19 cellular contexts compared by ENCODE assay signal in genomic region chr13:113636266-113636963, GRCh38. TPM values are rescaled to one million over a fixed set of nuclear protein-coding genes. Genes with fewer than 3 reads are reported as not detected.
DNase-seq lines count a peak whose midpoint lies in the region; ATAC-seq and TF ChIP-seq lines count a peak whose summit lies in the region.
"Had no signal": no experiment of that assay in that cellular context is flagged by ENCODE, and none has a peak within 500 bp of the region (broad histone marks: within the 10 kb centered on the region; RNA-seq: fewer than 3 reads in every experiment).

No MANE protein-coding gene starts in this region.

- TF ChIP-seq POLR2A in sigmoid colon (IDR thresholded peaks at IDR 0.05): no peak

- BruUV-seq in A673 (replicated peaks; lab: Mats Ljungman, UMichigan): no TSS peak

- no peaks in the 10 kb centered on the region for H3K27me3 ChIP-seq in CD8-positive, alpha-beta T cell (ENCODE audit: insufficient read depth, low read length)
- H3K27me3 ChIP-seq in sigmoid colon: no peaks in the 10 kb centered on the region
- no peaks in the 10 kb centered on the region for H3K27me3 ChIP-seq in A673 (replicated peaks; ENCODE audit: insufficient read depth, low read depth, low read length, poor library complexity)

- no peak overlapping the region for H3K4me3 ChIP-seq in CD8-positive, alpha-beta T cell (ENCODE audit: low read depth, low read length)
- H3K4me3 ChIP-seq in sigmoid colon (no peak overlapping the region), A673 (ENCODE audit: low read depth, low read length, poor library complexity, severe bottlenecking) (no peak overlapping the region)
- H3K4me3 ChIP-seq: GM23248 had no signal

- peaks cover 27% of the 10 kb centered on the region for H3K4me1 ChIP-seq in CD8-positive, alpha-beta T cell (ENCODE audit: insufficient read depth, low read length)
- H3K4me1 ChIP-seq in sigmoid colon (peaks cover 0 to 14% (median 4%) of the 10 kb centered on the region in 4 donors), A673 (ENCODE audit: insufficient read depth, low read length, poor library complexity, severe bottlenecking) (no peaks in the 10 kb centered on the region)

- no peaks in the 10 kb centered on the region for H3K9me3 Mint-ChIP-seq in activated naive CD4-positive, alpha-beta T cell treated with anti-CD3 and anti-CD28 coated beads, Interleukin-2, amount 50 U/mL, for 24 hours
- H3K9me3 Mint-ChIP-seq in activated naive CD4-positive, alpha-beta T cell treated with anti-CD3 and anti-CD28 coated beads for 36 hours: no peaks in the 10 kb centered on the region
- no peaks in the 10 kb centered on the region for H3K9me3 Mint-ChIP-seq in CD8-positive, alpha-beta T cell

- peaks cover 21% of the 10 kb centered on the region for H3K36me3 ChIP-seq in CD8-positive, alpha-beta T cell (ENCODE audit: insufficient read depth, low read length)
- H3K36me3 ChIP-seq in sigmoid colon (peaks cover 17 to 89% (median 34%) of the 10 kb centered on the region in 4 donors), A673 (ENCODE audit: insufficient read depth, low read length, poor library complexity, severe bottlenecking) (peaks cover 84% of the 10 kb centered on the region)

- intact Hi-C loops in activated naive CD4-positive, alpha-beta T cell treated with anti-CD3 and anti-CD28 coated beads for 36 hours (cut with micrococcal nuclease): no loop called here
- intact Hi-C loops in CD8-positive, alpha-beta T cell (cut with DNase I, micrococcal nuclease): no loop called here
- intact Hi-C loops in left colon (cut with DNase I, micrococcal nuclease): no loop called here
- intact Hi-C loops in sigmoid colon (cut with DNase I): no loop called here
- intact Hi-C loops in A673 (cut with micrococcal nuclease; ENCODE audit: unreplicated experiment): no loop called here

- H3K27ac Mint-ChIP-seq in activated naive CD4-positive, alpha-beta T cell treated with anti-CD3 and anti-CD28 coated beads, Interleukin-2, amount 50 U/mL, for 24 hours: peak overlapping the region; percentile 55
- H3K27ac Mint-ChIP-seq in activated naive CD4-positive, alpha-beta T cell treated with anti-CD3 and anti-CD28 coated beads for 36 hours: no peak overlapping the region
- H3K27ac Mint-ChIP-seq in CD8-positive, alpha-beta T cell: peak overlapping the region; percentile 79
- H3K27ac Mint-ChIP-seq: CD4-positive, CD25-positive, alpha-beta regulatory T cell had no signal

- TF ChIP-seq EP300 in sigmoid colon (IDR thresholded peaks at IDR 0.05): no peak

- H3K36me3 Mint-ChIP-seq in activated naive CD4-positive, alpha-beta T cell treated with anti-CD3 and anti-CD28 coated beads, Interleukin-2, amount 50 U/mL, for 24 hours: peaks cover 10% of the 10 kb centered on the region
- H3K36me3 Mint-ChIP-seq in activated naive CD4-positive, alpha-beta T cell treated with anti-CD3 and anti-CD28 coated beads for 36 hours (ENCODE audit: low read depth): peaks cover 74% of the 10 kb centered on the region
- H3K36me3 Mint-ChIP-seq in CD8-positive, alpha-beta T cell: peaks cover 74% of the 10 kb centered on the region

- 97% methylated on average over 24 of the region's 24 CpGs for WGBS in sigmoid colon, 2 donors

- no peak for ATAC-seq in CD8-positive, alpha-beta T cell
- ATAC-seq in left colon (no peak), HG02973 (IDR thresholded peaks at IDR 0.05; ENCODE audit: unreplicated experiment) (no peak)

- TF ChIP-seq CTCF in CD8-positive, alpha-beta T cell (IDR thresholded peaks at IDR 0.05): no peak
- TF ChIP-seq CTCF in sigmoid colon (IDR thresholded peaks at IDR 0.05) (no peak), A673 (conservative IDR thresholded peaks at IDR 0.05; ENCODE audit: low read depth, low read length) (no peak)

- H3K9me3 ChIP-seq in CD8-positive, alpha-beta T cell (ENCODE audit: low read length): no peaks in the 10 kb centered on the region
- H3K9me3 ChIP-seq in sigmoid colon (no peaks in the 10 kb centered on the region), A673 (ENCODE audit: low read depth, low read length, poor library complexity, severe bottlenecking) (no peaks in the 10 kb centered on the region)

- H3K27ac ChIP-seq in CD8-positive, alpha-beta T cell (ENCODE audit: low read depth, low read length): no peak overlapping the region
- no peak overlapping the region for H3K27ac ChIP-seq in sigmoid colon
- H3K27ac ChIP-seq in A673 (ENCODE audit: low read depth, low read length, poor library complexity, severe bottlenecking): no peak overlapping the region
- H3K27ac ChIP-seq: GM23248, HL-60 had no signal

- DNase-seq in activated naive CD4-positive, alpha-beta T cell treated with anti-CD3 and anti-CD28 coated beads for 36 hours: no peak
- peak in 1 of 7 experiments; percentile 3 for DNase-seq in CD8-positive, alpha-beta T cell
- DNase-seq in left colon (peak; percentile 2 to 4), sigmoid colon (peak; percentile 58), A673 (ENCODE audit: low spot score) (no peak), retina (no peak)
- DNase-seq: CD4-positive, CD25-positive, alpha-beta regulatory T cell; DMS79 treated with DMSO at 0.1 percent for 48 hours; GDM1; GM23248; KBM-7; NCI-H1048; NCI-H146; NCI-H226; NCI-H526 treated with DMSO at 0.1 percent for 48 hours had no signal

- POLR2A ChIA-PET in CD8-positive, alpha-beta T cell (lab: Charles Lee): no interaction called here
- POLR2A ChIA-PET in A673 (lab: Charles Lee; ENCODE audit: low non-redundant PET): no interaction called here

- H3K4me1 Mint-ChIP-seq in activated naive CD4-positive, alpha-beta T cell treated with anti-CD3 and anti-CD28 coated beads, Interleukin-2, amount 50 U/mL, for 24 hours: peaks cover 44% of the 10 kb centered on the region
- H3K4me1 Mint-ChIP-seq in activated naive CD4-positive, alpha-beta T cell treated with anti-CD3 and anti-CD28 coated beads for 36 hours (ENCODE audit: low read depth): peaks cover 34% of the 10 kb centered on the region
- H3K4me1 Mint-ChIP-seq in CD8-positive, alpha-beta T cell (ENCODE audit: low read depth): peaks cover 28% of the 10 kb centered on the region

- CTCF ChIA-PET in activated naive CD4-positive, alpha-beta T cell treated with anti-CD3 and anti-CD28 coated beads for 36 hours (lab: Charles Lee): no interaction called here
- CTCF ChIA-PET in CD8-positive, alpha-beta T cell (lab: Charles Lee): no interaction called here
- CTCF ChIA-PET in A673 (lab: Charles Lee): no interaction called here

- H3K4me3 Mint-ChIP-seq in activated naive CD4-positive, alpha-beta T cell treated with anti-CD3 and anti-CD28 coated beads, Interleukin-2, amount 50 U/mL, for 24 hours: no peak overlapping the region
- no peak overlapping the region for H3K4me3 Mint-ChIP-seq in activated naive CD4-positive, alpha-beta T cell treated with anti-CD3 and anti-CD28 coated beads for 36 hours
- H3K4me3 Mint-ChIP-seq in CD8-positive, alpha-beta T cell: no peak overlapping the region
- H3K4me3 Mint-ChIP-seq: CD4-positive, CD25-positive, alpha-beta regulatory T cell had no signal

- H3K27me3 Mint-ChIP-seq in activated naive CD4-positive, alpha-beta T cell treated with anti-CD3 and anti-CD28 coated beads, Interleukin-2, amount 50 U/mL, for 24 hours: no peaks in the 10 kb centered on the region
- H3K27me3 Mint-ChIP-seq in activated naive CD4-positive, alpha-beta T cell treated with anti-CD3 and anti-CD28 coated beads for 36 hours (ENCODE audit: low read depth): no peaks in the 10 kb centered on the region
- H3K27me3 Mint-ChIP-seq in CD8-positive, alpha-beta T cell (ENCODE audit: low read depth): no peaks in the 10 kb centered on the region
- H3K27me3 Mint-ChIP-seq: CD4-positive, CD25-positive, alpha-beta regulatory T cell had no signal

RNA-seq across cellular contexts. Expression of gene ATP4B, which starts 21.6 kb away (rescaled TPM):
- not detected for total RNA-seq in activated naive CD4-positive, alpha-beta T cell treated with anti-CD3 and anti-CD28 coated beads for 36 hours
- total RNA-seq in CD8-positive, alpha-beta T cell: not detected
- not detected for total RNA-seq in left colon
- not detected for total RNA-seq in sigmoid colon
- polyA plus RNA-seq in sigmoid colon: not detected
- not detected in 2 replicates for total RNA-seq in A673 (2021)
- total RNA-seq: CD4-positive, CD25-positive, alpha-beta regulatory T cell; GM23248; OCI-LY7 had no signal
- polyA plus RNA-seq: CD4-positive, CD25-positive, alpha-beta regulatory T cell; GM23248 had no signal

RNA-seq across cellular contexts. Expression of gene GRK1, which starts 30.6 kb away (rescaled TPM):
- under 1 TPM in 1 of 2 experiments, not detected in 1; 0.10 TPM for total RNA-seq in activated naive CD4-positive, alpha-beta T cell treated with anti-CD3 and anti-CD28 coated beads for 36 hours
- total RNA-seq in CD8-positive, alpha-beta T cell: not detected
- total RNA-seq in left colon: under 1 TPM in 1 of 2 donors, not detected in 1; 0.09 TPM
- total RNA-seq in sigmoid colon: under 1 TPM in 1 of 4 donors, not detected in 3; 0.28 TPM
- polyA plus RNA-seq in sigmoid colon: under 1 TPM in 1 of 3 donors, not detected in 2; 0.10 TPM
- not detected in 2 replicates for total RNA-seq in A673 (2021)
- total RNA-seq: CD4-positive, CD25-positive, alpha-beta regulatory T cell; GM23248; OCI-LY7 had no signal
- polyA plus RNA-seq: CD4-positive, CD25-positive, alpha-beta regulatory T cell; GM23248 had no signal

RNA-seq across cellular contexts. Expression of gene TFDP1, which starts 51.9 kb away (rescaled TPM):
- 100 to 1,000 TPM; 157 to 161 TPM for total RNA-seq in activated naive CD4-positive, alpha-beta T cell treated with anti-CD3 and anti-CD28 coated beads for 36 hours
- 10 to 100 TPM; 17.1 to 19.8 TPM for total RNA-seq in CD8-positive, alpha-beta T cell
- total RNA-seq in left colon (10 to 100 TPM; 61.1 to 72.6 TPM), sigmoid colon (10 to 100 TPM; 26.5 to 46.0 (median 33.8) TPM), A673 (2021) (141 and 153 TPM in 2 replicates)
- 10 to 100 TPM; 40.2 to 57.1 (median 54.6) TPM for polyA plus RNA-seq in sigmoid colon

Comparison
In these comparisons a context has a peak if more than half of its experiments do, and no peak if none do; other contexts are left out.
1. DNase-seq: peak in left colon (2 of 2) and sigmoid colon (single experiment); none in activated naive CD4-positive, alpha-beta T cell treated with anti-CD3 and anti-CD28 coated beads for 36 hours (single experiment), A673 (single experiment) and retina (single experiment).